2 cellular contexts compared by ENCODE assay signal in the genomic region with DNA sequence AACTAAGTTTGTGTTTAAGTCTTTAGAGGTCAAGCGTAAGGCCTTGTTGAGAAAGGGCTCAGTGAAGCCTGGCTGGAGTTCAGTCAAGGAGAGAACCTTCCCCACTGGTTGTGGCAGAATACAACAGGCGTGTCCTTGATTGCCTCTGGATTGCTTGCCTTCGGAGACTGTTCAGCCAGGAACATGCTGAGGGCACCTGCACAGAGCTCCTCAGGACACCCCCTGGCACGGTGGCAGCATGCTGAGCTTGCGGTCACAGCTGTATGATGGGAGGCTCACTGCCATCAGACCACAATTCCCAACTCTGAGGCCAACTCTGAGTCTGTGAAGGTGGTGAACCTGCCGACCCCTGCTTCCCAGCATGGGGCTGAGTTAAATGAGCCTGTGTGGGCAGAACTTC.
A peak's percentile ranks its signal among the peaks of the same experiment; 100 is the strongest.
TF ChIP-seq lines count a peak whose summit lies in the region.

No MANE protein-coding gene starts in this region.

TF ChIP-seq in Ishikawa, 13 proteins besides CTCF, POLR2A, EP300 and RAD21 (continued from another document):
- TF ChIP-seq, protein P1, sequence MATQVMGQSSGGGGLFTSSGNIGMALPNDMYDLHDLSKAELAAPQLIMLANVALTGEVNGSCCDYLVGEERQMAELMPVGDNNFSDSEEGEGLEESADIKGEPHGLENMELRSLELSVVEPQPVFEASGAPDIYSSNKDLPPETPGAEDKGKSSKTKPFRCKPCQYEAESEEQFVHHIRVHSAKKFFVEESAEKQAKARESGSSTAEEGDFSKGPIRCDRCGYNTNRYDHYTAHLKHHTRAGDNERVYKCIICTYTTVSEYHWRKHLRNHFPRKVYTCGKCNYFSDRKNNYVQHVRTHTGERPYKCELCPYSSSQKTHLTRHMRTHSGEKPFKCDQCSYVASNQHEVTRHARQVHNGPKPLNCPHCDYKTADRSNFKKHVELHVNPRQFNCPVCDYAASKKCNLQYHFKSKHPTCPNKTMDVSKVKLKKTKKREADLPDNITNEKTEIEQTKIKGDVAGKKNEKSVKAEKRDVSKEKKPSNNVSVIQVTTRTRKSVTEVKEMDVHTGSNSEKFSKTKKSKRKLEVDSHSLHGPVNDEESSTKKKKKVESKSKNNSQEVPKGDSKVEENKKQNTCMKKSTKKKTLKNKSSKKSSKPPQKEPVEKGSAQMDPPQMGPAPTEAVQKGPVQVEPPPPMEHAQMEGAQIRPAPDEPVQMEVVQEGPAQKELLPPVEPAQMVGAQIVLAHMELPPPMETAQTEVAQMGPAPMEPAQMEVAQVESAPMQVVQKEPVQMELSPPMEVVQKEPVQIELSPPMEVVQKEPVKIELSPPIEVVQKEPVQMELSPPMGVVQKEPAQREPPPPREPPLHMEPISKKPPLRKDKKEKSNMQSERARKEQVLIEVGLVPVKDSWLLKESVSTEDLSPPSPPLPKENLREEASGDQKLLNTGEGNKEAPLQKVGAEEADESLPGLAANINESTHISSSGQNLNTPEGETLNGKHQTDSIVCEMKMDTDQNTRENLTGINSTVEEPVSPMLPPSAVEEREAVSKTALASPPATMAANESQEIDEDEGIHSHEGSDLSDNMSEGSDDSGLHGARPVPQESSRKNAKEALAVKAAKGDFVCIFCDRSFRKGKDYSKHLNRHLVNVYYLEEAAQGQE (IDR thresholded peaks at IDR 0.05; ENCODE audit: low read depth), result no peak
- no peak for TF ChIP-seq CREB1 (IDR thresholded peaks at IDR 0.05; ENCODE audit: low read depth)
- TF ChIP-seq, protein P2, sequence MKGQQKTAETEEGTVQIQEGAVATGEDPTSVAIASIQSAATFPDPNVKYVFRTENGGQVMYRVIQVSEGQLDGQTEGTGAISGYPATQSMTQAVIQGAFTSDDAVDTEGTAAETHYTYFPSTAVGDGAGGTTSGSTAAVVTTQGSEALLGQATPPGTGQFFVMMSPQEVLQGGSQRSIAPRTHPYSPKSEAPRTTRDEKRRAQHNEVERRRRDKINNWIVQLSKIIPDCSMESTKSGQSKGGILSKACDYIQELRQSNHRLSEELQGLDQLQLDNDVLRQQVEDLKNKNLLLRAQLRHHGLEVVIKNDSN (IDR thresholded peaks at IDR 0.05), result no peak
- TF ChIP-seq TCF12 (IDR thresholded peaks at IDR 0.05; ENCODE audit: low read depth), result peak; percentile 91
- TF ChIP-seq EGR1 (IDR thresholded peaks at IDR 0.05), result no peak
- 0 out of 2 replicates have a peak, but pooled peaks have one; percentile 11 for TF ChIP-seq CEBPB (IDR thresholded peaks at IDR 0.05)
TF ChIP-seq in Ishikawa: peak in this region for 4.

TF ChIP-seq in H1, 55 proteins besides CTCF, POLR2A, EP300 and RAD21 (continued from another document):
- TF ChIP-seq, protein P3, sequence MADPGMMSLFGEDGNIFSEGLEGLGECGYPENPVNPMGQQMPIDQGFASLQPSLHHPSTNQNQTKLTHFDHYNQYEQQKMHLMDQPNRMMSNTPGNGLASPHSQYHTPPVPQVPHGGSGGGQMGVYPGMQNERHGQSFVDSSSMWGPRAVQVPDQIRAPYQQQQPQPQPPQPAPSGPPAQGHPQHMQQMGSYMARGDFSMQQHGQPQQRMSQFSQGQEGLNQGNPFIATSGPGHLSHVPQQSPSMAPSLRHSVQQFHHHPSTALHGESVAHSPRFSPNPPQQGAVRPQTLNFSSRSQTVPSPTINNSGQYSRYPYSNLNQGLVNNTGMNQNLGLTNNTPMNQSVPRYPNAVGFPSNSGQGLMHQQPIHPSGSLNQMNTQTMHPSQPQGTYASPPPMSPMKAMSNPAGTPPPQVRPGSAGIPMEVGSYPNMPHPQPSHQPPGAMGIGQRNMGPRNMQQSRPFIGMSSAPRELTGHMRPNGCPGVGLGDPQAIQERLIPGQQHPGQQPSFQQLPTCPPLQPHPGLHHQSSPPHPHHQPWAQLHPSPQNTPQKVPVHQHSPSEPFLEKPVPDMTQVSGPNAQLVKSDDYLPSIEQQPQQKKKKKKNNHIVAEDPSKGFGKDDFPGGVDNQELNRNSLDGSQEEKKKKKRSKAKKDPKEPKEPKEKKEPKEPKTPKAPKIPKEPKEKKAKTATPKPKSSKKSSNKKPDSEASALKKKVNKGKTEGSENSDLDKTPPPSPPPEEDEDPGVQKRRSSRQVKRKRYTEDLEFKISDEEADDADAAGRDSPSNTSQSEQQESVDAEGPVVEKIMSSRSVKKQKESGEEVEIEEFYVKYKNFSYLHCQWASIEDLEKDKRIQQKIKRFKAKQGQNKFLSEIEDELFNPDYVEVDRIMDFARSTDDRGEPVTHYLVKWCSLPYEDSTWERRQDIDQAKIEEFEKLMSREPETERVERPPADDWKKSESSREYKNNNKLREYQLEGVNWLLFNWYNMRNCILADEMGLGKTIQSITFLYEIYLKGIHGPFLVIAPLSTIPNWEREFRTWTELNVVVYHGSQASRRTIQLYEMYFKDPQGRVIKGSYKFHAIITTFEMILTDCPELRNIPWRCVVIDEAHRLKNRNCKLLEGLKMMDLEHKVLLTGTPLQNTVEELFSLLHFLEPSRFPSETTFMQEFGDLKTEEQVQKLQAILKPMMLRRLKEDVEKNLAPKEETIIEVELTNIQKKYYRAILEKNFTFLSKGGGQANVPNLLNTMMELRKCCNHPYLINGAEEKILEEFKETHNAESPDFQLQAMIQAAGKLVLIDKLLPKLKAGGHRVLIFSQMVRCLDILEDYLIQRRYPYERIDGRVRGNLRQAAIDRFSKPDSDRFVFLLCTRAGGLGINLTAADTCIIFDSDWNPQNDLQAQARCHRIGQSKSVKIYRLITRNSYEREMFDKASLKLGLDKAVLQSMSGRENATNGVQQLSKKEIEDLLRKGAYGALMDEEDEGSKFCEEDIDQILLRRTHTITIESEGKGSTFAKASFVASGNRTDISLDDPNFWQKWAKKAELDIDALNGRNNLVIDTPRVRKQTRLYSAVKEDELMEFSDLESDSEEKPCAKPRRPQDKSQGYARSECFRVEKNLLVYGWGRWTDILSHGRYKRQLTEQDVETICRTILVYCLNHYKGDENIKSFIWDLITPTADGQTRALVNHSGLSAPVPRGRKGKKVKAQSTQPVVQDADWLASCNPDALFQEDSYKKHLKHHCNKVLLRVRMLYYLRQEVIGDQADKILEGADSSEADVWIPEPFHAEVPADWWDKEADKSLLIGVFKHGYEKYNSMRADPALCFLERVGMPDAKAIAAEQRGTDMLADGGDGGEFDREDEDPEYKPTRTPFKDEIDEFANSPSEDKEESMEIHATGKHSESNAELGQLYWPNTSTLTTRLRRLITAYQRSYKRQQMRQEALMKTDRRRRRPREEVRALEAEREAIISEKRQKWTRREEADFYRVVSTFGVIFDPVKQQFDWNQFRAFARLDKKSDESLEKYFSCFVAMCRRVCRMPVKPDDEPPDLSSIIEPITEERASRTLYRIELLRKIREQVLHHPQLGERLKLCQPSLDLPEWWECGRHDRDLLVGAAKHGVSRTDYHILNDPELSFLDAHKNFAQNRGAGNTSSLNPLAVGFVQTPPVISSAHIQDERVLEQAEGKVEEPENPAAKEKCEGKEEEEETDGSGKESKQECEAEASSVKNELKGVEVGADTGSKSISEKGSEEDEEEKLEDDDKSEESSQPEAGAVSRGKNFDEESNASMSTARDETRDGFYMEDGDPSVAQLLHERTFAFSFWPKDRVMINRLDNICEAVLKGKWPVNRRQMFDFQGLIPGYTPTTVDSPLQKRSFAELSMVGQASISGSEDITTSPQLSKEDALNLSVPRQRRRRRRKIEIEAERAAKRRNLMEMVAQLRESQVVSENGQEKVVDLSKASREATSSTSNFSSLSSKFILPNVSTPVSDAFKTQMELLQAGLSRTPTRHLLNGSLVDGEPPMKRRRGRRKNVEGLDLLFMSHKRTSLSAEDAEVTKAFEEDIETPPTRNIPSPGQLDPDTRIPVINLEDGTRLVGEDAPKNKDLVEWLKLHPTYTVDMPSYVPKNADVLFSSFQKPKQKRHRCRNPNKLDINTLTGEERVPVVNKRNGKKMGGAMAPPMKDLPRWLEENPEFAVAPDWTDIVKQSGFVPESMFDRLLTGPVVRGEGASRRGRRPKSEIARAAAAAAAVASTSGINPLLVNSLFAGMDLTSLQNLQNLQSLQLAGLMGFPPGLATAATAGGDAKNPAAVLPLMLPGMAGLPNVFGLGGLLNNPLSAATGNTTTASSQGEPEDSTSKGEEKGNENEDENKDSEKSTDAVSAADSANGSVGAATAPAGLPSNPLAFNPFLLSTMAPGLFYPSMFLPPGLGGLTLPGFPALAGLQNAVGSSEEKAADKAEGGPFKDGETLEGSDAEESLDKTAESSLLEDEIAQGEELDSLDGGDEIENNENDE (IDR thresholded peaks at IDR 0.05; ENCODE audit: insufficient replicate concordance, low read length), result no peak
- TF ChIP-seq CTBP2 (IDR thresholded peaks at IDR 0.05; ENCODE audit: borderline replicate concordance, insufficient read depth, insufficient read length, low read length), result no peak
- TF ChIP-seq, protein P4, sequence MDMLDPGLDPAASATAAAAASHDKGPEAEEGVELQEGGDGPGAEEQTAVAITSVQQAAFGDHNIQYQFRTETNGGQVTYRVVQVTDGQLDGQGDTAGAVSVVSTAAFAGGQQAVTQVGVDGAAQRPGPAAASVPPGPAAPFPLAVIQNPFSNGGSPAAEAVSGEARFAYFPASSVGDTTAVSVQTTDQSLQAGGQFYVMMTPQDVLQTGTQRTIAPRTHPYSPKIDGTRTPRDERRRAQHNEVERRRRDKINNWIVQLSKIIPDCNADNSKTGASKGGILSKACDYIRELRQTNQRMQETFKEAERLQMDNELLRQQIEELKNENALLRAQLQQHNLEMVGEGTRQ (IDR thresholded peaks at IDR 0.05; ENCODE audit: low read length), result no peak
- TF ChIP-seq BCL11A (IDR thresholded peaks at IDR 0.05; ENCODE audit: low read depth in 2 of 2, low read length in 2 of 2), result no peak
